Comparison of ENCODE assay signal across 16 cellular contexts in the genomic region with DNA sequence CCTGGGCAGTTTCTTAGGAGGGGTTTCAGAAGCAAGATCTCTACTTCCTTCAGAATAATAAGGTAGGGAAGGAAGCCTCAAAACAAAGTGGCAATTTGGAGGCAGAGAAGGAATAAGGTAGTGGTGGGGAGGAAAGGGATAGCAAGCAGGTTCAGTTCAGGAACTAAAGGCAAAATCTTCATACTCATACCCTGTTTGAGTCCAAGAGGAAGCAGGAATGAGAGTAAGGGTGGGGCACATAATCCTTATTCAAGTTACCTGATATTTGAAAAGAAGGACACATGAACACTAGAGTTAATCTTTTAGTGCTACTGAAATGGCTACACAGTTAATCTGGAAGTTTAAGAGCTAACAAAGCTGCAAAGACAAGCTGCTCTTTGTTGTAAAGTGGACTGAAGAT. TPM values are rescaled to one million over a fixed set of nuclear protein-coding genes. Genes with fewer than 3 reads are reported as not detected.
A peak's percentile ranks its signal among the peaks of the same experiment; 100 is the strongest.
DNase-seq lines count a peak whose midpoint lies in the region; ATAC-seq and TF ChIP-seq lines count a peak whose summit lies in the region.
"Had no signal": no experiment of that assay in that cellular context is flagged by ENCODE, and none has a peak within 500 bp of the region (broad histone marks: within the 10 kb centered on the region; RNA-seq: fewer than 3 reads in every experiment).

No MANE protein-coding gene starts in this region.

- POLR2A ChIA-PET in A673 (lab: Charles Lee; ENCODE audit: low non-redundant PET) = interaction anchor here (0.5 kb wide), 1 partner anchor 18 kb away, joined by 5 read pairs; no protein-coding TSS in a partner anchor

- DNase-seq in activated naive CD4-positive, alpha-beta T cell (lab: John Stamatoyannopoulos, UW) = no peak
- DNase-seq in psoas muscle (no peak), A673 (ENCODE audit: low spot score) (no peak), endodermal cell (no peak), chondrocyte (ENCODE audit: low spot score) (no peak)
- DNase-seq: DMS79, KBM-7, NCI-H1048, NCI-H1436 treated with DMSO at 0.1 percent for 48 hours, NCI-H2081 treated with DMSO at 0.1 percent for 48 hours, NCI-H510A treated with DMSO at 0.1 percent for 48 hours, NCI-H82 had no signal

- H3K27me3 ChIP-seq in OCI-LY1 (ENCODE audit: insufficient read depth, low read length) (no peaks in the 10 kb centered on the region), psoas muscle (ENCODE audit: insufficient read depth in 3 of 3, low read length in 2 of 3) (no peaks in the 10 kb centered on the region), A673 (replicated peaks; ENCODE audit: insufficient read depth, low read depth, low read length, poor library complexity) (no peaks in the 10 kb centered on the region), endodermal cell (ENCODE audit: control insufficient read depth, insufficient read depth, low read length, poor library complexity, severe bottlenecking) (no peaks in the 10 kb centered on the region)

- no peaks in the 10 kb centered on the region for H4K20me1 ChIP-seq in OCI-LY1 (ENCODE audit: insufficient read depth, low read length)

- H3K36me3 ChIP-seq in OCI-LY1 (ENCODE audit: insufficient read depth, low read length) (peaks cover 13% of the 10 kb centered on the region), psoas muscle (ENCODE audit: insufficient read depth in 1 of 2, low read depth in 1 of 2) (peaks cover 8 to 82% of the 10 kb centered on the region in 2 donors), A673 (ENCODE audit: insufficient read depth, low read length, poor library complexity, severe bottlenecking) (peaks cover 27% of the 10 kb centered on the region), endodermal cell (ENCODE audit: control insufficient read depth, insufficient read depth, low read length) (peaks cover 41% of the 10 kb centered on the region)

- no peaks in the 10 kb centered on the region for H3K27me3 Mint-ChIP-seq in activated naive CD4-positive, alpha-beta T cell treated with anti-CD3 and anti-CD28 coated beads, Interleukin-2, amount 50 U/mL, for 24 hours
- no peaks in the 10 kb centered on the region for H3K27me3 Mint-ChIP-seq in endodermal cell (ENCODE audit: insufficient read depth)
- no peaks in the 10 kb centered on the region for H3K27me3 Mint-ChIP-seq in chondrocyte (ENCODE audit: low read depth)

- no TSS peak for BruUV-seq in A673 (replicated peaks; lab: Mats Ljungman, UMichigan)

- H3K4me2 ChIP-seq in OCI-LY1 (ENCODE audit: low read length) = no peak overlapping the region

- no peaks in the 10 kb centered on the region for H3F3A ChIP-seq in OCI-LY1 (ENCODE audit: insufficient read depth, low read length)

- H3K4me1 ChIP-seq in OCI-LY1 (ENCODE audit: insufficient read depth, low read length, severe bottlenecking) (peaks cover 33% of the 10 kb centered on the region), psoas muscle (peaks cover 37% of the 10 kb centered on the region), A673 (ENCODE audit: insufficient read depth, low read length, poor library complexity, severe bottlenecking) (no peaks in the 10 kb centered on the region), endodermal cell (ENCODE audit: control insufficient read depth, insufficient read depth, low read length) (peaks cover 16% of the 10 kb centered on the region)

- H3K9me2 ChIP-seq in OCI-LY1 (ENCODE audit: low read depth, low read length) = no peaks in the 10 kb centered on the region

- H3K27ac Mint-ChIP-seq in activated naive CD4-positive, alpha-beta T cell treated with anti-CD3 and anti-CD28 coated beads, Interleukin-2, amount 50 U/mL, for 24 hours = peak overlapping the region; percentile 4
- H3K27ac Mint-ChIP-seq in endodermal cell (no peak overlapping the region), chondrocyte (ENCODE audit: unreplicated experiment) (no peak overlapping the region)

- H3K9me3 ChIP-seq in OCI-LY1 (ENCODE audit: low read length) (no peaks in the 10 kb centered on the region), psoas muscle (no peaks in the 10 kb centered on the region), A673 (ENCODE audit: low read depth, low read length, poor library complexity, severe bottlenecking) (no peaks in the 10 kb centered on the region), endodermal cell (ENCODE audit: control insufficient read depth, low read length) (no peaks in the 10 kb centered on the region)

- no peaks in the 10 kb centered on the region for H3K79me2 ChIP-seq in OCI-LY1 (ENCODE audit: insufficient read depth, low read length)

- TF ChIP-seq CTCF in OCI-LY1 (IDR thresholded peaks at IDR 0.05; ENCODE audit: low read length) = no peak
- no peak for TF ChIP-seq CTCF in psoas muscle (IDR thresholded peaks at IDR 0.05)
- no peak for TF ChIP-seq CTCF in A673 (conservative IDR thresholded peaks at IDR 0.05; ENCODE audit: low read depth, low read length)
- TF ChIP-seq CTCF in endodermal cell (conservative IDR thresholded peaks at IDR 0.05) = no peak
- no peak for TF ChIP-seq CTCF in chondrocyte (IDR thresholded peaks at IDR 0.05)

- intact Hi-C loops in psoas muscle (cut with DNase I) = loop anchor here in 1 of 2 donors (2.0 kb wide), 1 partner anchor 19 kb away; no protein-coding TSS in a partner anchor
- intact Hi-C loops in A673 (cut with micrococcal nuclease; ENCODE audit: unreplicated experiment) = no loop called here

- H3K4me3 ChIP-seq in OCI-LY1 (ENCODE audit: low read depth, low read length, poor library complexity, severe bottlenecking) = no peak overlapping the region
- no peak overlapping the region for H3K4me3 ChIP-seq in psoas muscle
- no peak overlapping the region for H3K4me3 ChIP-seq in A673 (ENCODE audit: low read depth, low read length, poor library complexity, severe bottlenecking)
- H3K4me3 ChIP-seq in endodermal cell (ENCODE audit: low read length) = no peak overlapping the region

- H3K4me1 Mint-ChIP-seq in activated naive CD4-positive, alpha-beta T cell treated with anti-CD3 and anti-CD28 coated beads, Interleukin-2, amount 50 U/mL, for 24 hours = peaks cover 31% of the 10 kb centered on the region
- H3K4me1 Mint-ChIP-seq in endodermal cell (peaks cover 42% of the 10 kb centered on the region), chondrocyte (ENCODE audit: low read depth) (no peaks in the 10 kb centered on the region)

- H3K27ac ChIP-seq in OCI-LY1 (ENCODE audit: low read depth, low read length, poor library complexity, severe bottlenecking) = peak overlapping the region; percentile 10
- peak overlapping the region; percentile 70 for H3K27ac ChIP-seq in psoas muscle
- no peak overlapping the region for H3K27ac ChIP-seq in A673 (ENCODE audit: low read depth, low read length, poor library complexity, severe bottlenecking)
- H3K27ac ChIP-seq in endodermal cell (ENCODE audit: low read depth, low read length) = no peak overlapping the region
- H3K27ac ChIP-seq: C4-2B had no signal

- H3K36me3 Mint-ChIP-seq in activated naive CD4-positive, alpha-beta T cell treated with anti-CD3 and anti-CD28 coated beads, Interleukin-2, amount 50 U/mL, for 24 hours = peaks cover 7% of the 10 kb centered on the region
- H3K36me3 Mint-ChIP-seq in endodermal cell (ENCODE audit: low read depth) = peaks cover 13% of the 10 kb centered on the region
- peaks cover 15% of the 10 kb centered on the region for H3K36me3 Mint-ChIP-seq in chondrocyte (ENCODE audit: low read depth)

- no peak overlapping the region for H3K4me3 Mint-ChIP-seq in activated naive CD4-positive, alpha-beta T cell treated with anti-CD3 and anti-CD28 coated beads, Interleukin-2, amount 50 U/mL, for 24 hours
- no peak overlapping the region for H3K4me3 Mint-ChIP-seq in endodermal cell
- H3K4me3 Mint-ChIP-seq in chondrocyte (ENCODE audit: unreplicated experiment) = no peak overlapping the region

- ATAC-seq in esophagus mucosa (peak; percentile 79), psoas muscle (no peak)

- H2AFZ ChIP-seq in OCI-LY1 (ENCODE audit: low read length) = no peak overlapping the region

- H3K9ac ChIP-seq in OCI-LY1 (ENCODE audit: low read length) (no peak overlapping the region), endodermal cell (ENCODE audit: extremely low read depth, low read length, poor library complexity, severe bottlenecking) (no peak overlapping the region)

- H3K9me3 Mint-ChIP-seq in activated naive CD4-positive, alpha-beta T cell treated with anti-CD3 and anti-CD28 coated beads, Interleukin-2, amount 50 U/mL, for 24 hours = no peaks in the 10 kb centered on the region
- no peaks in the 10 kb centered on the region for H3K9me3 Mint-ChIP-seq in endodermal cell
- no peaks in the 10 kb centered on the region for H3K9me3 Mint-ChIP-seq in chondrocyte (ENCODE audit: low read depth)

- CTCF ChIA-PET in A673 (lab: Charles Lee) = no interaction called here

RNA-seq across cellular contexts. Expression of gene RBM8A, which starts 8.4 kb away (rescaled TPM):
- total RNA-seq in esophagus mucosa = 152 TPM
- 100 to 1,000 TPM in 3 of 4 donors, 10 to 100 TPM in 1; 82.9 to 254 (median 174) TPM for total RNA-seq in psoas muscle
- polyA plus RNA-seq in psoas muscle = 100 to 1,000 TPM; 193 to 527 (median 243) TPM
- 255 and 276 TPM in 2 replicates for total RNA-seq in A673 (2021)
- 100 to 1,000 TPM; 299 to 314 TPM for total RNA-seq in endodermal cell
- polyA plus RNA-seq in endodermal cell (2013, experiment 1 of 2) = 181 TPM
- polyA plus RNA-seq in endodermal cell (2013, experiment 2 of 2) = 193 TPM
- total RNA-seq in chondrocyte = 86.8 to 121 TPM (median 90.5 TPM) in 3 replicates

RNA-seq across cellular contexts. Expression of gene PEX11B, which starts 17.2 kb away (rescaled TPM):
- total RNA-seq in esophagus mucosa = 31.6 TPM
- 10 to 100 TPM; 19.3 to 36.3 (median 23.1) TPM for total RNA-seq in psoas muscle
- polyA plus RNA-seq in psoas muscle = 10 to 100 TPM; 22.8 to 34.8 (median 29.4) TPM
- 22.1 and 22.4 TPM in 2 replicates for total RNA-seq in A673 (2021)
- 10 to 100 TPM; 12.9 to 16.0 TPM for total RNA-seq in endodermal cell
- polyA plus RNA-seq in endodermal cell (2013, experiment 1 of 2) = 18.2 TPM
- 21.8 TPM for polyA plus RNA-seq in endodermal cell (2013, experiment 2 of 2)
- 28.3 to 29.9 TPM (median 28.5 TPM) in 3 replicates for total RNA-seq in chondrocyte

RNA-seq across cellular contexts. Expression of gene LIX1L, which starts 22.1 kb away (rescaled TPM):
- total RNA-seq in esophagus mucosa (4.3 TPM), psoas muscle (10 to 100 TPM; 14.6 to 59.7 (median 38.0) TPM), A673 (2021) (39.6 and 40.1 TPM in 2 replicates), endodermal cell (10 to 100 TPM; 16.6 to 21.3 TPM), chondrocyte (50.3 to 57.1 TPM (median 53.0 TPM) in 3 replicates)
- 10 to 100 TPM; 23.5 to 36.9 (median 28.1) TPM for polyA plus RNA-seq in psoas muscle
- polyA plus RNA-seq in endodermal cell (2013, experiment 1 of 2) = 25.7 TPM
- polyA plus RNA-seq in endodermal cell (2013, experiment 2 of 2) = 28.8 TPM

RNA-seq across cellular contexts. Expression of gene ITGA10, which starts 25.9 kb away (rescaled TPM):
- 0.76 TPM for total RNA-seq in esophagus mucosa
- 10 to 100 TPM in 1 of 4 donors, 1 to 10 TPM in 3; 1.0 to 18.0 (median 5.4) TPM for total RNA-seq in psoas muscle
- polyA plus RNA-seq in psoas muscle = 10 to 100 TPM in 1 of 3 donors, 1 to 10 TPM in 2; 1.4 to 24.8 (median 1.7) TPM
- total RNA-seq in A673 (2021) = 1.1 and 1.2 TPM in 2 replicates
- total RNA-seq in endodermal cell = under 1 TPM; 0.18 to 0.33 TPM
- 0.18 TPM for polyA plus RNA-seq in endodermal cell (2013, experiment 1 of 2)
- 0.08 TPM for polyA plus RNA-seq in endodermal cell (2013, experiment 2 of 2)
- total RNA-seq in chondrocyte = 23.5 to 39.9 TPM (median 25.7 TPM) in 3 replicates

RNA-seq across cellular contexts. Expression of gene ANKRD34A, which starts 28.7 kb away (rescaled TPM):
- 0.12 TPM for total RNA-seq in esophagus mucosa
- 10 to 100 TPM in 1 of 4 donors, 1 to 10 TPM in 2, under 1 TPM in 1; 0.42 to 12.3 (median 4.9) TPM for total RNA-seq in psoas muscle
- 10 to 100 TPM in 1 of 3 donors, 1 to 10 TPM in 2; 6.6 to 14.7 (median 7.4) TPM for polyA plus RNA-seq in psoas muscle
- total RNA-seq in A673 (2021) = 1.6 and 2.2 TPM in 2 replicates
- total RNA-seq in endodermal cell = 1 to 10 TPM in 1 of 2 donors, under 1 TPM in 1; 0.55 to 1.4 TPM
- 0.64 TPM for polyA plus RNA-seq in endodermal cell (2013, experiment 1 of 2)
- polyA plus RNA-seq in endodermal cell (2013, experiment 2 of 2) = 0.37 TPM
- total RNA-seq in chondrocyte = 1.2 to 3.1 TPM (median 2.0 TPM) in 3 replicates

Comparison
In these comparisons a context has a peak if more than half of its experiments do, and no peak if none do; other contexts are left out.
1. H3K27ac ChIP-seq: peak in OCI-LY1 (single experiment) and psoas muscle (single experiment); none in A673 (single experiment) and endodermal cell (single experiment).